10 cellular contexts compared by ENCODE assay signal in the genomic region with DNA sequence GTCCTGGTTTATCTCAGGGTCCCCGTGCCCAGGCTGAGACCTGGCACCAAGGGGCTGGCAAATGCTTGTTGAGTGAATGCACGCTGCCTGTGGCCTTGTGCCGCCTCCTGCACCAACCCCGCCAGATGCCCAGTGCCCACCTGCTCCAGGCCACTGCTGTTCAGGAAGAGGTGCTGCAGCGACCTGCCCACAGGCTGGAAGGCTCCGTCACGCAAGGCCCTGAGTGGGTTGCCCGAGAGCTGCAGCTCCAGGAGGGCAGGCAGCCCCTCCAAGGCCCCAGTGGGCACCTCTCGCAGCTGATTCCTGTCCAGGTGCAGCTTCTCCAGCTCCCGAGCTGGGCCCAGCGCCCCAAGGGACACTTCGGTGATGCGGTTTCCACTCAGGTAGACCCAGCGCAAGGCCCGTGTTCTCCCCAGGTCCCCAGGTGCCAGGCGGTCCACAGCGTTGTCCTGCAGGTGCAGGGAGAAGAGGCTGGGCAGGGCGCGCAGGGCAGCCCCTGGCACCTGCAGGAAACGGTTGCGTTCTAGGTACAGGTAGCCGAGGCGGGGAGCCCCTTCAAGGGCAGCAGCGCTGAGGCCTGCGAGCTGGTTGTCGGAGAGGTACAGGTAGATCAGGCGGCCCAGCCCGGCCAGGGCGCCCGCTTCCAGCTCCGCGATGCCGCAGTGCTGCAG. TPM values are rescaled to one million over a fixed set of nuclear protein-coding genes. Genes with fewer than 3 reads are reported as not detected.
DNase-seq lines count a peak whose midpoint lies in the region; ATAC-seq and TF ChIP-seq lines count a peak whose summit lies in the region.
"Had no signal": no experiment of that assay in that cellular context is flagged by ENCODE, and none has a peak within 500 bp of the region (broad histone marks: within the 10 kb centered on the region; RNA-seq: fewer than 3 reads in every experiment).

No MANE protein-coding gene starts in this region.

- peak overlapping the region; percentile 55 for H3K4me3 Mint-ChIP-seq in T-helper 2 cell treated with Interferon-gamma antibody and Interleukin-4, amounts not matched to agents 5 μg/mL and 100 μg/mL, for 36 hours
- peak overlapping the region; percentile 63 for H3K4me3 Mint-ChIP-seq in glutamatergic neuron (ENCODE audit: unreplicated experiment)

- no peak for DNase-seq in T-helper 2 cell treated with Interferon-gamma antibody and Interleukin-4, amounts not matched to agents 5 μg/mL and 100 μg/mL, for 36 hours (ENCODE audit: low spot score)
- DNase-seq in glutamatergic neuron (no peak), GM10266 (ENCODE audit: extremely low spot score) (no peak), HAP-1 (ENCODE audit: low spot score in 2 of 2) (no peak), AG08396 (ENCODE audit: low spot score) (no peak)
- DNase-seq: NCI-H446 treated with DMSO at 0.1 percent for 48 hours had no signal

- in situ Hi-C loops in HAP-1 (cut with MboI; ENCODE audit: low sequenced_read_pairs): no loop called here

- H3K4me1 ChIP-seq in skeletal muscle tissue (ENCODE audit: control insufficient read depth in 3 of 3, insufficient read depth in 3 of 3, low read length in 3 of 3) (peaks cover 11 to 19% (median 16%) of the 10 kb centered on the region in 3 donors), HAP-1 (peaks cover 3% of the 10 kb centered on the region)

- H3K4me3 ChIP-seq in skeletal muscle tissue (ENCODE audit: low read length in 3 of 3) (peak overlapping the region; percentile 38 to 66 (median 58)), HAP-1 (no peak overlapping the region)

- H3K27me3 Mint-ChIP-seq in T-helper 2 cell treated with Interferon-gamma antibody and Interleukin-4, amounts not matched to agents 5 μg/mL and 100 μg/mL, for 36 hours (ENCODE audit: low read depth): peaks cover 3% of the 10 kb centered on the region
- peaks cover 7% of the 10 kb centered on the region for H3K27me3 Mint-ChIP-seq in glutamatergic neuron (ENCODE audit: unreplicated experiment)
- H3K27me3 Mint-ChIP-seq: brain had no signal

- no peak for TF ChIP-seq CTCF in glutamatergic neuron (IDR thresholded peaks at IDR 0.05; ENCODE audit: partially characterized antibody, unreplicated experiment)
- TF ChIP-seq CTCF in GM10266 (IDR thresholded peaks at IDR 0.05; ENCODE audit: control insufficient read depth, insufficient read depth, low read depth, missing control alignments): no peak

- ATAC-seq in GM21825 (IDR thresholded peaks at IDR 0.05; ENCODE audit: unreplicated experiment) (peak; percentile 72), GM18498 (IDR thresholded peaks at IDR 0.05; ENCODE audit: unreplicated experiment) (no peak)

- H3K27ac Mint-ChIP-seq in T-helper 2 cell treated with Interferon-gamma antibody and Interleukin-4, amounts not matched to agents 5 μg/mL and 100 μg/mL, for 36 hours: peak overlapping the region; percentile 49
- H3K27ac Mint-ChIP-seq in glutamatergic neuron (ENCODE audit: unreplicated experiment): no peak overlapping the region

- H3K27ac ChIP-seq in skeletal muscle tissue (ENCODE audit: low read depth, low read length): no peak overlapping the region

- H3K9ac ChIP-seq in skeletal muscle tissue (ENCODE audit: low read depth in 1 of 3, low read length in 3 of 3): peak overlapping the region; percentile 32 to 79 (median 33)

- H3K36me3 Mint-ChIP-seq in T-helper 2 cell treated with Interferon-gamma antibody and Interleukin-4, amounts not matched to agents 5 μg/mL and 100 μg/mL, for 36 hours (ENCODE audit: low read depth): no peaks in the 10 kb centered on the region
- no peaks in the 10 kb centered on the region for H3K36me3 Mint-ChIP-seq in glutamatergic neuron (ENCODE audit: unreplicated experiment)
- H3K36me3 Mint-ChIP-seq: brain had no signal

- no peaks in the 10 kb centered on the region for H3K9me3 Mint-ChIP-seq in T-helper 2 cell treated with Interferon-gamma antibody and Interleukin-4, amounts not matched to agents 5 μg/mL and 100 μg/mL, for 36 hours
- H3K9me3 Mint-ChIP-seq in glutamatergic neuron (ENCODE audit: unreplicated experiment): no peaks in the 10 kb centered on the region
- H3K9me3 Mint-ChIP-seq: brain had no signal

- H3K36me3 ChIP-seq in skeletal muscle tissue (ENCODE audit: control insufficient read depth in 3 of 3, insufficient read depth in 3 of 3, low read length in 3 of 3): no peaks in the 10 kb centered on the region
- H3K36me3 ChIP-seq in HAP-1 (replicated peaks): no peaks in the 10 kb centered on the region

- peaks cover 3% of the 10 kb centered on the region for H3K4me1 Mint-ChIP-seq in T-helper 2 cell treated with Interferon-gamma antibody and Interleukin-4, amounts not matched to agents 5 μg/mL and 100 μg/mL, for 36 hours (ENCODE audit: low read depth)
- H3K4me1 Mint-ChIP-seq in glutamatergic neuron (ENCODE audit: low read depth, unreplicated experiment): no peaks in the 10 kb centered on the region
- H3K4me1 Mint-ChIP-seq: brain had no signal

- no peaks in the 10 kb centered on the region for H3K9me3 ChIP-seq in skeletal muscle tissue (ENCODE audit: control insufficient read depth in 3 of 3, low read length in 3 of 3)
- no peaks in the 10 kb centered on the region for H3K9me3 ChIP-seq in HAP-1

- H3K27me3 ChIP-seq in skeletal muscle tissue (ENCODE audit: control insufficient read depth in 3 of 3, insufficient read depth in 3 of 3, low read length in 3 of 3) (no peaks in the 10 kb centered on the region), HAP-1 (ENCODE audit: low read depth) (no peaks in the 10 kb centered on the region)

RNA-seq across cellular contexts. Expression of a gene that starts 3.6 kb away (rescaled TPM):
- total RNA-seq in glutamatergic neuron (ENCODE audit: unreplicated experiment) (0.27 TPM), skeletal muscle tissue (2.1 TPM)

RNA-seq across cellular contexts. Expression of a gene that starts 32.1 kb away (rescaled TPM):
- total RNA-seq in glutamatergic neuron (ENCODE audit: unreplicated experiment) (20.9 TPM), skeletal muscle tissue (9.4 TPM)

RNA-seq across cellular contexts. Expression of a gene that starts 48.8 kb away (rescaled TPM):
- total RNA-seq in glutamatergic neuron (ENCODE audit: unreplicated experiment): 80.8 TPM
- 10.4 TPM for total RNA-seq in skeletal muscle tissue
